ENCODE assay signal across 22 cellular contexts in the genomic region with DNA sequence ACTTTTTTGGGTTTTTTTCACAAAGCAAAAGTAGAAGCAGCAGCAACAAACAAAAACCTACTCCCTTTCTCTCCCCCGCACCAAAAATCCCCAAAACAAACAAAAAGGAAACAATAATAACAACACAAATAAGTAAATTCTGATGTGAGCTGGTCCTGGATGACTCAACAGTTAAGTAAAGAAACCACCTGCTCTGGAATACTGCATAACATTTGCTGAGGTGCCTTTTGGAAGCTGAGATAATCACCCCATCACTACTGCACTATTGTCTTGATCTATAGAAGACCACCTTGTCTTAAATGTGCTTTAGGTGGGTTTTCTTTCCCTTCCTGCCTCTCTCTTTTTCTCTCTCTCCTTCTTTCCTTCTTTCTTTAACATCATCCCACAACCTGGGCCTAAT.
"Had no signal": no experiment of that assay in that cellular context is flagged by ENCODE, and none has a peak within 500 bp of the region (broad histone marks: within the 10 kb centered on the region; RNA-seq: fewer than 3 reads in every experiment).

No MANE protein-coding gene starts in this region.

- DNase-seq: activated CD4-positive, alpha-beta memory T cell treated with anti-CD3 and anti-CD28 coated beads, Interleukin-2, amount 10 ng/mL, durations not matched to agents 7 days and 5 days; activated CD4-positive, alpha-beta T cell treated with anti-CD3 and anti-CD28 coated beads, Interleukin-2, amount 10 ng/mL, durations not matched to agents 7 days and 5 days; activated CD4-positive, CD25-positive, alpha-beta regulatory T cell; activated CD8-positive, alpha-beta memory T cell treated with anti-CD3 and anti-CD28 coated beads, Interleukin-2, amount 50 U/mL, for 4 hours; activated gamma-delta T cell treated with Interleukin-2 at 50 U/mL for 16 hours; activated naive CD4-positive, alpha-beta T cell treated with anti-CD3 and anti-CD28 coated beads, Interleukin-2, amount 10 ng/mL, durations not matched to agents 7 days and 5 days; activated naive CD8-positive, alpha-beta T cell treated with anti-CD3 and anti-CD28 coated beads for 36 hours; activated T-cell treated with anti-CD3 and anti-CD28 coated beads, Interleukin-2, amount 50 U/mL, for 72 hours; cerebellar nuclear complex; KG1; NCI-H1092 treated with DMSO at 0.1 percent for 48 hours; NCI-H1417 treated with DMSO at 0.1 percent for 48 hours; NCI-H1694 treated with DMSO at 0.1 percent for 48 hours; NCI-H2081; NCI-H510A treated with DMSO at 0.1 percent for 48 hours; Peyer's patch; Right ventricle myocardium superior; SJCRH30; SK-N-SH; T-helper 1 cell had no signal

- H3K4me3 ChIP-seq: Peyer's patch, SJCRH30 had no signal

- H3K27ac ChIP-seq: Peyer's patch, RWPE1, SJCRH30, VCaP had no signal

- H3K9me2 ChIP-seq: SK-N-SH had no signal

- H3K4me1 ChIP-seq: Peyer's patch had no signal

- H3K27me3 ChIP-seq: Peyer's patch, SJCRH30 had no signal

- H3K9me3 ChIP-seq: Peyer's patch, SJCRH30, SK-N-SH had no signal

- H3K4me2 ChIP-seq: SK-N-SH had no signal

- H3K36me3 ChIP-seq: Peyer's patch, SJCRH30 had no signal

- H3K9ac ChIP-seq: SK-N-SH had no signal

- ATAC-seq: activated T-cell treated with anti-CD3 and anti-CD28 coated beads, Interleukin-2, amount 50 U/mL, for 72 hours had no signal
